ENCODE assay signal across 1 cellular context in genomic region chr1:198524127-198524526, GRCh38.
A peak's percentile ranks its signal among the peaks of the same experiment; 100 is the strongest.
TF ChIP-seq lines count a peak whose summit lies in the region.
"Not testable (repeated sequence)": the region's sequence is repeated elsewhere in the genome, so short reads cannot be mapped to it uniquely, and the experiment has no call there.

No MANE protein-coding gene starts in this region.

TF ChIP-seq in K562, 482 proteins besides CTCF, POLR2A, EP300 and RAD21:
- peak; percentile 72 for TF ChIP-seq FOSL1 (tag; conservative IDR thresholded peaks at IDR 0.05)
- TF ChIP-seq, protein P1, sequence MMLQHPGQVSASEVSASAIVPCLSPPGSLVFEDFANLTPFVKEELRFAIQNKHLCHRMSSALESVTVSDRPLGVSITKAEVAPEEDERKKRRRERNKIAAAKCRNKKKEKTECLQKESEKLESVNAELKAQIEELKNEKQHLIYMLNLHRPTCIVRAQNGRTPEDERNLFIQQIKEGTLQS (IDR thresholded peaks at IDR 0.05) = peak; percentile 62; the same call in 1 of the 2 replicates
- TF ChIP-seq, protein P1 (CRISPR knock-in tag; conservative IDR thresholded peaks at IDR 0.05) = not testable (repeated sequence)
- peak; percentile 33; the same call in 1 of the 2 replicates for TF ChIP-seq SMARCE1 (IDR thresholded peaks at IDR 0.05)
- TF ChIP-seq ADNP (tag; IDR thresholded peaks at IDR 0.05) = peak; percentile 86; the same call in 1 of the 2 replicates
- peak; percentile 43; the same call in 1 of the 2 replicates for TF ChIP-seq SMARCA4 (IDR thresholded peaks at IDR 0.05)
- TF ChIP-seq ZNF766 (CRISPR knock-in tag; conservative IDR thresholded peaks at IDR 0.05) = peak; percentile 76
- TF ChIP-seq DPF2 (IDR thresholded peaks at IDR 0.05) = peak; percentile 75
- TF ChIP-seq HMBOX1 (IDR thresholded peaks at IDR 0.05) = peak; percentile 82
- TF ChIP-seq GTF2E2 (tag; IDR thresholded peaks at IDR 0.05) = 0 out of 2 replicates have a peak, but pooled peaks have one; percentile 53
- TF ChIP-seq ARID1B (IDR thresholded peaks at IDR 0.05) = peak; percentile 58
- peak; percentile 10 for TF ChIP-seq GTF3C2 (IDR thresholded peaks at IDR 0.05; ENCODE audit: borderline replicate concordance, extremely low read depth, insufficient read length)
- 0 out of 2 replicates have a peak, but pooled peaks have one; percentile 9 for TF ChIP-seq BCOR (IDR thresholded peaks at IDR 0.05)
- peak; percentile 23; the same call in 1 of the 2 replicates for TF ChIP-seq ATF7 (IDR thresholded peaks at IDR 0.05)
- peak; percentile 65; the same call in 1 of the 2 replicates for TF ChIP-seq JUND (IDR thresholded peaks at IDR 0.05; ENCODE audit: borderline replicate concordance, low read depth, low read length)
- TF ChIP-seq JUND (tag; IDR thresholded peaks at IDR 0.05; ENCODE audit: borderline replicate concordance, low read depth, low read length) = 0 out of 3 replicates have a peak, but pooled peaks have one; percentile 40
